8 cellular contexts compared by ENCODE assay signal in the genomic region with DNA sequence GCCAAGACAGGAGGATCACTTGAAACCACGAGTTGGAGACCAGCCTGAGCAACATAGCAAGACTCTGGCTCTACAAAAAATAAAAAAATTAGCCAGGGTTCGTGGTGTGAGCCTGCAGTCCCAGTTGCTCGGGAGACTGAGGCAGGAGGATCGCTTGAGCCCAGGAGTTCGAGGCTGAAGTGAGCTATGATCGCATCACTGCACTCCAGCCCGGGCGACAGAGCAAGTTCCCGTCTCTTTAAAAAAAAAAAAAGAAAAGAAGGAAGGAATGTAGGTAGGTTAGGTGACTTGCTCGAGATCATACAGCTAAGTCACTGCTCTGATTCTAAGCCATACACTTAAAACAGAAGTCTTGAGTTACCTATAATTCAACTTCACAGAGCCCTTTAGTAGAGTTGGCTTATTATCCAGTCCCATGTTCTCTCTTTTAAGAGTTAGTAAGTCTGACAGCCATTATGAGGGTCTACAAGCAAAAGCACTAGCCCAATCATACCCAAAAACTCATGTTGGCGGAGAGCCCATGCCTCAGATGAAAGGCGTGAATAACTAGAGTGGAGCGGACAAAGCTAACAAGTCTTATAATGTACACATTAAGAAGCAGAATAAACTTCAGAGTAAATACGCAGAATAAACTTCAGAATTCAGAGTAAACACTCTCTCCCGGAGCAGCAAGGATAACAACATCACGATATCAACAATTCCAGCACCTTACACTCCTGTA. TPM values are rescaled to one million over a fixed set of nuclear protein-coding genes. Genes with fewer than 3 reads are reported as not detected.
A peak's percentile ranks its signal among the peaks of the same experiment; 100 is the strongest.
DNase-seq lines count a peak whose midpoint lies in the region; ATAC-seq, FAIRE-seq and TF ChIP-seq lines count a peak whose summit lies in the region.

No MANE protein-coding gene starts in this region.

- peak overlapping the region; percentile 88 to 99 (median 92) for H3K9ac ChIP-seq in subcutaneous abdominal adipose tissue (ENCODE audit: low read length in 5 of 5)

- TF ChIP-seq CTCF in BJ (IDR thresholded peaks at IDR 0.05; ENCODE audit: insufficient read depth, low read depth, low read length), result no peak

- no peaks in the 10 kb centered on the region for H3K9me3 Mint-ChIP-seq in activated naive CD8-positive, alpha-beta T cell treated with anti-CD3 and anti-CD28 coated beads for 36 hours

- POLR2A ChIA-PET in BJ (lab: Charles Lee), result interaction anchor here (0.6 kb wide), 1 partner anchor 157 kb away, joined by 3 read pairs; no protein-coding TSS in a partner anchor

- H3K27ac Mint-ChIP-seq in activated naive CD8-positive, alpha-beta T cell treated with anti-CD3 and anti-CD28 coated beads for 36 hours, result peak overlapping the region; percentile 95

- peak overlapping the region; percentile 98 for H3K4me3 Mint-ChIP-seq in activated naive CD8-positive, alpha-beta T cell treated with anti-CD3 and anti-CD28 coated beads for 36 hours

- peaks cover 0 to 25% (median 17%) of the 10 kb centered on the region in 5 donors for H3K4me1 ChIP-seq in subcutaneous abdominal adipose tissue (ENCODE audit: control insufficient read depth in 5 of 5, insufficient read depth in 5 of 5, low read length in 5 of 5)

- peaks cover 7% of the 10 kb centered on the region for H3K27me3 Mint-ChIP-seq in activated naive CD8-positive, alpha-beta T cell treated with anti-CD3 and anti-CD28 coated beads for 36 hours

- peaks cover 24% of the 10 kb centered on the region for H3K4me1 Mint-ChIP-seq in activated naive CD8-positive, alpha-beta T cell treated with anti-CD3 and anti-CD28 coated beads for 36 hours

- intact Hi-C loops in posterior cingulate gyrus (cut with DNase I), result loop anchor here (10.0 kb wide), 1 partner anchor 581 kb away; no protein-coding TSS in a partner anchor

- H3K27ac ChIP-seq in subcutaneous abdominal adipose tissue (ENCODE audit: low read depth, low read length), result peak overlapping the region; percentile 86

- DNase-seq in BJ (ENCODE audit: low read depth) (no peak), HT1080 (ENCODE audit: low read depth) (peak; percentile 11), amniotic stem cell (lab: John Stamatoyannopoulos, UW) (no peak), posterior cingulate gyrus (no peak)
- DNase-seq in activated naive CD8-positive, alpha-beta T cell treated with anti-CD3 and anti-CD28 coated beads for 36 hours, result no peak

- CTCF ChIA-PET in BJ (lab: Yijun Ruan, JAX), result interaction anchor here (0.5 to 0.9 kb wide), 2 partner anchors 9 to 165 kb away, joined by 3 read pairs; no protein-coding TSS in a partner anchor

- H3K36me3 ChIP-seq in BJ (ENCODE audit: control insufficient read depth, insufficient read depth, low read length) (no peaks in the 10 kb centered on the region), subcutaneous abdominal adipose tissue (ENCODE audit: control insufficient read depth in 5 of 5, insufficient read depth in 5 of 5, low read length in 5 of 5) (no peaks in the 10 kb centered on the region)

- no peaks in the 10 kb centered on the region for H3K9me3 ChIP-seq in subcutaneous abdominal adipose tissue (ENCODE audit: control insufficient read depth in 5 of 5, low read length in 5 of 5)

- H3K36me3 Mint-ChIP-seq in activated naive CD8-positive, alpha-beta T cell treated with anti-CD3 and anti-CD28 coated beads for 36 hours, result peaks cover 19% of the 10 kb centered on the region

- peak; percentile 51 for FAIRE-seq in islet of Langerhans (lab: Jason Lieb, UNC)

- H3K27me3 ChIP-seq in BJ (ENCODE audit: control insufficient read depth, insufficient read depth, low read length), result no peaks in the 10 kb centered on the region
- H3K27me3 ChIP-seq in subcutaneous abdominal adipose tissue (ENCODE audit: control insufficient read depth in 5 of 5, insufficient read depth in 4 of 5, low read length in 5 of 5), result no peaks in the 10 kb centered on the region

- ATAC-seq in HG02588 (IDR thresholded peaks at IDR 0.05; ENCODE audit: unreplicated experiment), result no peak

- H3K4me3 ChIP-seq in BJ (ENCODE audit: low read depth, low read length), result peak overlapping the region; percentile 99
- peak overlapping the region; percentile 83 to 96 (median 92) for H3K4me3 ChIP-seq in subcutaneous abdominal adipose tissue (ENCODE audit: low read depth in 1 of 5, low read length in 5 of 5)

RNA-seq across cellular contexts. Expression of a gene that starts 0.8 kb away (rescaled TPM):
- 28.4 and 51.4 TPM in 2 replicates for polyA plus RNA-seq in BJ (2011; rRNA removed)
- 26.8 and 32.4 TPM in 2 replicates for polyA minus RNA-seq in BJ (2011; rRNA and poly(A)+ RNA removed)
- total RNA-seq in HT1080 (2014; rRNA removed; shearing (Covaris generic)), result 48.0 and 48.1 TPM in 2 replicates
- polyA plus RNA-seq in HT1080 (2015; cell fraction: cytosol; rRNA removed), result 42.3 and 42.6 TPM in 2 replicates
- 29.8 and 30.6 TPM in 2 replicates for polyA plus RNA-seq in HT1080 (2015; cell fraction: nucleus; rRNA removed)
- 10 to 100 TPM; 50.6 to 51.0 TPM for total RNA-seq in activated naive CD8-positive, alpha-beta T cell treated with anti-CD3 and anti-CD28 coated beads for 36 hours

RNA-seq across cellular contexts. Expression of a gene that starts 0.9 kb away (rescaled TPM):
- polyA plus RNA-seq in BJ (2011; rRNA removed), result 0.82 and 1.5 TPM in 2 replicates
- polyA minus RNA-seq in BJ (2011; rRNA and poly(A)+ RNA removed), result 0.98 and 1.5 TPM in 2 replicates
- 3.5 and 5.0 TPM in 2 replicates for total RNA-seq in HT1080 (2014; rRNA removed; shearing (Covaris generic))
- polyA plus RNA-seq in HT1080 (2015; cell fraction: cytosol; rRNA removed), result 2.9 and 4.2 TPM in 2 replicates
- polyA plus RNA-seq in HT1080 (2015; cell fraction: nucleus; rRNA removed), result 4.8 and 7.0 TPM in 2 replicates
- total RNA-seq in activated naive CD8-positive, alpha-beta T cell treated with anti-CD3 and anti-CD28 coated beads for 36 hours, result 1 to 10 TPM; 1.3 to 1.4 TPM
